12 cellular contexts compared by ENCODE assay signal in the genomic region with DNA sequence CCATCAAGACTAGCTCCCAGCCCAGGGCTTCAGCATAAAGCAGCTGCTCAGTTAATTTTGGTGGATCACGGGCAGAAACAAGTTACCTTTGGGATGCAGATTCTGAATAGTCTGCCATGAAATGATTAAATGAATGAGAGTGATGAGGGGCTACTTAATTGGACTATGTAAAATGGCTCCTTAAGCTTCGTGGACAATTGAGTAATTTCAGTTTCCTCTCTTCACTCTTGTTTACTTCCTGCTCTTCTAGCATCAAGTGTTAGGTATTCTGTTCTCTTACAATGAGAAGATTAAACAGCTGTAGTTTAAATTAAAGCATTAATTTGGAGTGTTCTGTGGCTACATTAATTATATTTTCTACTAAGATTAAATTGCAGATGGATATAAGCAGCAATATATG. TPM values are rescaled to one million over a fixed set of nuclear protein-coding genes. Genes with fewer than 3 reads are reported as not detected.
DNase-seq lines count a peak whose midpoint lies in the region; FAIRE-seq and TF ChIP-seq lines count a peak whose summit lies in the region.
"Had no signal": no experiment of that assay in that cellular context is flagged by ENCODE, and none has a peak within 500 bp of the region (broad histone marks: within the 10 kb centered on the region; RNA-seq: fewer than 3 reads in every experiment).

No MANE protein-coding gene starts in this region.

- peak overlapping the region; percentile 46 for H3K27ac Mint-ChIP-seq in activated naive CD4-positive, alpha-beta T cell treated with anti-CD3 and anti-CD28 coated beads for 36 hours
- H3K27ac Mint-ChIP-seq: endodermal cell had no signal

- H3K4me1 ChIP-seq in endothelial cell of umbilical vein (ENCODE audit: control insufficient read depth, extremely low read depth, insufficient read depth, low read length) (peaks cover 66% of the 10 kb centered on the region), thymus (ENCODE audit: control insufficient read depth, insufficient read depth, low read length) (peaks cover 12% of the 10 kb centered on the region)

- no peak overlapping the region for H3K4me3 Mint-ChIP-seq in activated naive CD4-positive, alpha-beta T cell treated with anti-CD3 and anti-CD28 coated beads for 36 hours
- H3K4me3 Mint-ChIP-seq: endodermal cell had no signal

- POLR2A ChIA-PET in endothelial cell of umbilical vein (lab: Charles Lee) = interaction anchor here (1.1 kb wide), 1 partner anchor 27 kb away, joined by 3 read pairs; no protein-coding TSS in a partner anchor

- H3K27ac ChIP-seq in endothelial cell of umbilical vein (ENCODE audit: insufficient read depth, low read depth, low read length) (peak overlapping the region; percentile 68), thymus (ENCODE audit: low read depth) (peak overlapping the region; percentile 70)

- no peak for TF ChIP-seq CTCF in endothelial cell of umbilical vein (IDR thresholded peaks at IDR 0.05; ENCODE audit: extremely low read depth in 1 of 2, insufficient read depth in 1 of 2, low read depth in 1 of 2, low read length in 2 of 2)

- no peak for FAIRE-seq in endothelial cell of umbilical vein (lab: Jason Lieb, UNC)

- peak overlapping the region; percentile 53 for H3K4me2 ChIP-seq in endothelial cell of umbilical vein (ENCODE audit: insufficient read depth, low read length)

- H3K9ac ChIP-seq in endothelial cell of umbilical vein (replicated peaks; ENCODE audit: extremely low read depth, insufficient read depth, low read length) = no peak overlapping the region

- H3K27me3 Mint-ChIP-seq in activated naive CD4-positive, alpha-beta T cell treated with anti-CD3 and anti-CD28 coated beads for 36 hours (ENCODE audit: low read depth) = no peaks in the 10 kb centered on the region

- intact Hi-C loops in activated naive CD4-positive, alpha-beta T cell treated with anti-CD3 and anti-CD28 coated beads for 36 hours (cut with micrococcal nuclease) = loop anchor here (1.0 kb wide), 1 partner anchor 25 kb away; no protein-coding TSS in a partner anchor
- intact Hi-C loops in endothelial cell of umbilical vein (cut with micrococcal nuclease) = no loop called here

- BruUV-seq in endothelial cell of umbilical vein (replicated peaks; lab: Mats Ljungman, UMichigan) = no TSS peak

- no peaks in the 10 kb centered on the region for H3K27me3 ChIP-seq in endothelial cell of umbilical vein (ENCODE audit: control insufficient read depth in 2 of 2, insufficient read depth in 2 of 2, low read length in 2 of 2)
- no peaks in the 10 kb centered on the region for H3K27me3 ChIP-seq in thymus (ENCODE audit: control insufficient read depth, insufficient read depth)

- no peaks in the 10 kb centered on the region for H3K36me3 Mint-ChIP-seq in activated naive CD4-positive, alpha-beta T cell treated with anti-CD3 and anti-CD28 coated beads for 36 hours (ENCODE audit: low read depth)

- no peak for DNase-seq in activated naive CD4-positive, alpha-beta T cell treated with anti-CD3 and anti-CD28 coated beads for 36 hours
- no peak for DNase-seq in activated naive CD4-positive, alpha-beta T cell treated with Interleukin-2 at 50 U/mL for 16 hours
- DNase-seq in NCI-H69 (lab: John Stamatoyannopoulos, UW) (peak; percentile 53), endothelial cell of umbilical vein (ENCODE audit: low read depth, low spot score) (no peak), hypothalamus (lab: John Stamatoyannopoulos, UW) (no peak), D341Med (ENCODE audit: low spot score) (no peak), nucleus accumbens (lab: John Stamatoyannopoulos, UW) (no peak)
- DNase-seq: C1 segment of cervical spinal cord; endodermal cell; stimulated activated CD4-positive, alpha-beta T cell treated with anti-CD3 and anti-CD28 coated beads, Interleukin-4, amount 100 ng/mL, for 24 hours had no signal

- CTCF ChIA-PET in activated naive CD4-positive, alpha-beta T cell treated with anti-CD3 and anti-CD28 coated beads for 36 hours (lab: Charles Lee) = no interaction called here
- CTCF ChIA-PET in endothelial cell of umbilical vein (lab: Charles Lee) = interaction anchor here (1.3 kb wide), 1 partner anchor 998 kb away, joined by 4 read pairs; no protein-coding TSS in a partner anchor

- peaks cover 0 to 3% of the 10 kb centered on the region in 2 experiments for H3K36me3 ChIP-seq in endothelial cell of umbilical vein (ENCODE audit: control insufficient read depth in 2 of 2, extremely low read depth in 1 of 2, insufficient read depth in 2 of 2, low read length in 2 of 2)
- H3K36me3 ChIP-seq in thymus (ENCODE audit: control insufficient read depth, insufficient read depth) = peaks cover 5% of the 10 kb centered on the region
- H3K36me3 ChIP-seq: thoracic aorta had no signal

- 61% methylated on average over 2 of the region's 2 CpGs for WGBS in thymus

- H3K4me3 ChIP-seq in endothelial cell of umbilical vein (replicated peaks in 1 of 3; ENCODE audit: insufficient read depth in 1 of 3, low read depth in 1 of 3, low read length in 3 of 3) (no peak overlapping the region), thymus (ENCODE audit: low read length) (no peak overlapping the region)
- H3K4me3 ChIP-seq: thoracic aorta had no signal

- peaks cover 66% of the 10 kb centered on the region for H3K4me1 Mint-ChIP-seq in activated naive CD4-positive, alpha-beta T cell treated with anti-CD3 and anti-CD28 coated beads for 36 hours (ENCODE audit: low read depth)

- TF ChIP-seq POLR2A in endothelial cell of umbilical vein (IDR thresholded peaks at IDR 0.05; ENCODE audit: low read depth, low read length) = no peak

- no peaks in the 10 kb centered on the region for H3K9me3 Mint-ChIP-seq in activated naive CD4-positive, alpha-beta T cell treated with anti-CD3 and anti-CD28 coated beads for 36 hours
- H3K9me3 Mint-ChIP-seq: endodermal cell had no signal

- H3K79me2 ChIP-seq in endothelial cell of umbilical vein (ENCODE audit: control insufficient read depth, insufficient read depth, low read length) = peaks cover 24% of the 10 kb centered on the region

- dilution Hi-C loops in endothelial cell of umbilical vein (cut with MboI; ENCODE audit: extremely low pct_ligation_motif_present, low sequenced_read_pairs) = no loop called here

- peak overlapping the region; percentile 50 for H2AFZ ChIP-seq in endothelial cell of umbilical vein (ENCODE audit: low read depth, low read length)

- no peaks in the 10 kb centered on the region for H3K9me3 ChIP-seq in endothelial cell of umbilical vein (replicated peaks; ENCODE audit: control insufficient read depth, insufficient read depth, low read length)
- no peaks in the 10 kb centered on the region for H3K9me3 ChIP-seq in thymus (ENCODE audit: control insufficient read depth)
- H3K9me3 ChIP-seq: thoracic aorta had no signal

- no peaks in the 10 kb centered on the region for H4K20me1 ChIP-seq in endothelial cell of umbilical vein (replicated peaks; ENCODE audit: control insufficient read depth, extremely low read depth, insufficient read depth, low read length)

- H3K9me1 ChIP-seq in endothelial cell of umbilical vein (replicated peaks; ENCODE audit: control insufficient read depth, extremely low read depth, insufficient read depth, low read length) = no peaks in the 10 kb centered on the region

TF ChIP-seq in endothelial cell of umbilical vein, 7 proteins besides CTCF, POLR2A, EP300 and RAD21:
- TF ChIP-seq EZH2 (IDR thresholded peaks at IDR 0.05; ENCODE audit: borderline replicate concordance, low read depth, low read length, severe bottlenecking) = no peak
- TF ChIP-seq FOS (IDR thresholded peaks at IDR 0.05; ENCODE audit: borderline replicate concordance, insufficient read depth, low read length) = no peak
- no peak for TF ChIP-seq MYC (IDR thresholded peaks at IDR 0.05; ENCODE audit: low read depth, low read length)
- no peak for TF ChIP-seq POLR2AphosphoS5 (IDR thresholded peaks at IDR 0.05; ENCODE audit: insufficient read depth, low read depth, low read length)
- TF ChIP-seq JUN (IDR thresholded peaks at IDR 0.05; ENCODE audit: borderline replicate concordance, insufficient read depth, insufficient read length, low read depth) = no peak
- no peak for TF ChIP-seq GATA2 (IDR thresholded peaks at IDR 0.05; ENCODE audit: insufficient read depth, insufficient read length, low read depth, low read length)
- TF ChIP-seq, protein P1, sequence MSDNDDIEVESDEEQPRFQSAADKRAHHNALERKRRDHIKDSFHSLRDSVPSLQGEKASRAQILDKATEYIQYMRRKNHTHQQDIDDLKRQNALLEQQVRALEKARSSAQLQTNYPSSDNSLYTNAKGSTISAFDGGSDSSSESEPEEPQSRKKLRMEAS (IDR thresholded peaks at IDR 0.05; ENCODE audit: insufficient read depth, insufficient read length) = no peak
TF ChIP-seq in endothelial cell of umbilical vein: peak in this region for 0.

RNA-seq across cellular contexts. Expression of a gene that starts 28.1 kb away (rescaled TPM):
- total RNA-seq in activated naive CD4-positive, alpha-beta T cell treated with anti-CD3 and anti-CD28 coated beads for 36 hours = 10 to 100 TPM; 28.5 to 31.4 TPM
- total RNA-seq in endothelial cell of umbilical vein = 27.5 and 30.0 TPM in 2 replicates
- polyA plus RNA-seq in endothelial cell of umbilical vein (2.0 and 2.8 TPM in 2 replicates), thymus (33.7 TPM)
- polyA plus RNA-seq in endothelial cell of umbilical vein (2011; cell fraction: cytosol; rRNA removed) = 2.7 and 2.8 TPM in 2 replicates
- polyA plus RNA-seq in endothelial cell of umbilical vein (2011; cell fraction: nucleus; rRNA removed) = 8.8 and 10.5 TPM in 2 replicates
- 5.6 and 8.2 TPM in 2 replicates for polyA plus RNA-seq in endothelial cell of umbilical vein (2012)
- polyA minus RNA-seq in endothelial cell of umbilical vein = 10.1 and 24.5 TPM in 2 replicates
- 0.41 TPM for polyA minus RNA-seq in endothelial cell of umbilical vein (2011; cell fraction: cytosol; rRNA and poly(A)+ RNA removed)
- polyA minus RNA-seq in endothelial cell of umbilical vein (2011; cell fraction: nucleus; rRNA and poly(A)+ RNA removed) = 20.3 and 35.7 TPM in 2 replicates
